ENCODE assay signal across 1 cellular context in the genomic region with DNA sequence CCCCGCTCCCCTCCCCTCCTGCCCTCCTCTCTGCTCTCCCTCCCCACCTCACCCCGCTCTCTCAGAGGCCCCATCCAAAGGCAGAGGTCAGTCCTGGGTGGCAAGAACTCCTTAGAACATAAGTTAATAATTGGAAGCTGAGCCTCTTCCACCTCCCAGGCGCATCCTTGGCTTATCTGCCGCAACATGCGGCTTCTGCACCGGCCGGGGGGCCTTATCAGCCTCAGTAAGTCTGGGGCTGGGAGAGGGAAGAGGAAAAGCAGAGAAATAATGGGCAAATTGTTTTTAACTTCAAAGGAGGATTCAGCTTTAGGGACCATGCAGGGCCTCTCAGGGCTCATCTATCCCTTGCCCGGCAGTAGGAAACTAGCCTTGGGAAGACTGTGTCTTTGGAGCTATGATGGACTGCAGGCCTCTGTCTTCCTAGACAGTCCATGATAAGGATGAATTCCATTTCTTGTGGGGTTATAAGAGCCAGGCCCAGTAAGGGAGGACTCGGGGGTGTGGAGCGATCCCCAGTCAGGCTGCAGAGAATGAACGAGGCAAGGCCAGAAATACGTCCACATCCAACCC.
A peak's percentile ranks its signal among the peaks of the same experiment; 100 is the strongest.
TF ChIP-seq lines count a peak whose summit lies in the region.

No MANE protein-coding gene starts in this region.

TF ChIP-seq in K562, 482 proteins besides CTCF, POLR2A, EP300 and RAD21 (continued from another document and continues in another):
- TF ChIP-seq CTBP1 (IDR thresholded peaks at IDR 0.05; ENCODE audit: borderline replicate concordance) (peak; percentile 72; the same call in 1 of the 2 replicates), XRCC4 (IDR thresholded peaks at IDR 0.05; ENCODE audit: extremely low read depth, insufficient read depth, insufficient read length) (no peak), HNRNPL (IDR thresholded peaks at IDR 0.05; ENCODE audit: low read depth, low read length) (no peak), NCOA1 (IDR thresholded peaks at IDR 0.05; ENCODE audit: low read depth) (no peak), PHTF2 (CRISPR knock-in tag; IDR thresholded peaks at IDR 0.05) (no peak), XRCC5 (IDR thresholded peaks at IDR 0.05; ENCODE audit: low read depth, low read length) (no peak), TEAD4 (IDR thresholded peaks at IDR 0.05; ENCODE audit: low read length) (peak; percentile 76), TEAD4 (CRISPR knock-in tag; IDR thresholded peaks at IDR 0.05; ENCODE audit: borderline replicate concordance) (no peak), MBD2 (IDR thresholded peaks at IDR 0.05; ENCODE audit: borderline replicate concordance, low read depth) (no peak), CBFA2T3 (IDR thresholded peaks at IDR 0.05) (peak; percentile 83), RCOR1 (IDR thresholded peaks at IDR 0.05; ENCODE audit: borderline replicate concordance in 1 of 2, low read depth in 2 of 2, low read length in 2 of 2) (peak in 1 of 2 experiments; percentile 75; a peak in 1 of 4 replicates), TAF7 (tag; IDR thresholded peaks at IDR 0.05) (no peak), ZNF12 (CRISPR knock-in tag; IDR thresholded peaks at IDR 0.05) (no peak), SREBF1 (IDR thresholded peaks at IDR 0.05; ENCODE audit: borderline replicate concordance, low read depth, low read length) (no peak), RNF219 (CRISPR knock-in tag; IDR thresholded peaks at IDR 0.05) (no peak), POLR2AphosphoS5 (IDR thresholded peaks at IDR 0.05; ENCODE audit: control insufficient read depth, insufficient read depth, low read depth, low read length) (peak; percentile 74), STAT5A (IDR thresholded peaks at IDR 0.05; ENCODE audit: borderline replicate concordance, low read length) (peak; percentile 20; the same call in 1 of the 2 replicates), CBFB (CRISPR knock-in tag; IDR thresholded peaks at IDR 0.05) (no peak), ZNF780A (CRISPR knock-in tag; IDR thresholded peaks at IDR 0.05) (no peak), DPF2 (IDR thresholded peaks at IDR 0.05) (peak; percentile 75; the same call in 1 of the 2 replicates), ZSCAN29 (IDR thresholded peaks at IDR 0.05) (no peak), CBFA2T2 (conservative IDR thresholded peaks at IDR 0.05) (peak; percentile 59), FOXM1 (IDR thresholded peaks at IDR 0.05; ENCODE audit: low read depth) (peak; percentile 21; the same call in 1 of the 2 replicates), FOXM1 (CRISPR knock-in tag; IDR thresholded peaks at IDR 0.05; ENCODE audit: low read depth) (no peak), NCOR1 (IDR thresholded peaks at IDR 0.05) (peak; percentile 68), ZNF253 (CRISPR knock-in tag; conservative IDR thresholded peaks at IDR 0.05) (no peak), SIX5 (IDR thresholded peaks at IDR 0.05; ENCODE audit: borderline replicate concordance in 1 of 2, insufficient read depth in 1 of 2, low read depth in 1 of 2, low read length in 2 of 2) (no peak), ELF2 (CRISPR knock-in tag; IDR thresholded peaks at IDR 0.05) (no peak), DDX20 (tag; IDR thresholded peaks at IDR 0.05; ENCODE audit: low read depth) (no peak), MYC (IDR thresholded peaks at IDR 0.05; ENCODE audit: low read depth, low read length) (peak; percentile 27; the same call in 1 of the 2 replicates), MYC (CRISPR knock-in tag; IDR thresholded peaks at IDR 0.05; ENCODE audit: borderline replicate concordance, low read depth) (no peak), ZNF263 (CRISPR knock-in tag; IDR thresholded peaks at IDR 0.05; ENCODE audit: borderline replicate concordance) (0 out of 2 replicates have a peak, but pooled peaks have one; percentile 45), E2F3 (CRISPR knock-in tag; IDR thresholded peaks at IDR 0.05) (no peak), MLLT1 (IDR thresholded peaks at IDR 0.05) (no peak), MCM3 (IDR thresholded peaks at IDR 0.05) (no peak), CXXC5 (CRISPR knock-in tag; IDR thresholded peaks at IDR 0.05) (peak; percentile 61), PRPF4 (IDR thresholded peaks at IDR 0.05; ENCODE audit: insufficient read depth, low read depth, low read length, poor library complexity, severe bottlenecking) (no peak), ZNF551 (CRISPR knock-in tag; IDR thresholded peaks at IDR 0.05) (no peak), NFIC (IDR thresholded peaks at IDR 0.05) (0 out of 2 replicates have a peak, but pooled peaks have one; percentile 17), CHD2 (IDR thresholded peaks at IDR 0.05; ENCODE audit: low read depth, low read length) (no peak), SNAPC5 (CRISPR knock-in tag; IDR thresholded peaks at IDR 0.05) (no peak), MTA3 (IDR thresholded peaks at IDR 0.05; ENCODE audit: borderline replicate concordance) (no peak), HNRNPH1 (optimal IDR thresholded peaks at IDR 0.05; ENCODE audit: low read depth, low read length) (no peak), SLC30A9 (CRISPR knock-in tag; IDR thresholded peaks at IDR 0.05) (no peak), MAX (CRISPR knock-in tag; IDR thresholded peaks at IDR 0.05) (no peak), LEF1 (IDR thresholded peaks at IDR 0.05) (0 out of 2 replicates have a peak, but pooled peaks have one; percentile 39), SMAD4 (CRISPR knock-in tag; conservative IDR thresholded peaks at IDR 0.05) (0 out of 2 replicates have a peak, but pooled peaks have one; percentile 23), ZC3H4 (CRISPR knock-in tag; IDR thresholded peaks at IDR 0.05; ENCODE audit: borderline replicate concordance) (no peak), CEBPB (tag; IDR thresholded peaks at IDR 0.05) (no peak), IFI16 (CRISPR knock-in tag; IDR thresholded peaks at IDR 0.05) (no peak), NFYB (IDR thresholded peaks at IDR 0.05; ENCODE audit: extremely low read depth, insufficient read length) (no peak)
- TF ChIP-seq, protein P1, sequence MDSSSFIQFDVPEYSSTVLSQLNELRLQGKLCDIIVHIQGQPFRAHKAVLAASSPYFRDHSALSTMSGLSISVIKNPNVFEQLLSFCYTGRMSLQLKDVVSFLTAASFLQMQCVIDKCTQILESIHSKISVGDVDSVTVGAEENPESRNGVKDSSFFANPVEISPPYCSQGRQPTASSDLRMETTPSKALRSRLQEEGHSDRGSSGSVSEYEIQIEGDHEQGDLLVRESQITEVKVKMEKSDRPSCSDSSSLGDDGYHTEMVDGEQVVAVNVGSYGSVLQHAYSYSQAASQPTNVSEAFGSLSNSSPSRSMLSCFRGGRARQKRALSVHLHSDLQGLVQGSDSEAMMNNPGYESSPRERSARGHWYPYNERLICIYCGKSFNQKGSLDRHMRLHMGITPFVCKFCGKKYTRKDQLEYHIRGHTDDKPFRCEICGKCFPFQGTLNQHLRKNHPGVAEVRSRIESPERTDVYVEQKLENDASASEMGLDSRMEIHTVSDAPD (CRISPR knock-in tag; IDR thresholded peaks at IDR 0.05): no peak
- TF ChIP-seq, protein P2, sequence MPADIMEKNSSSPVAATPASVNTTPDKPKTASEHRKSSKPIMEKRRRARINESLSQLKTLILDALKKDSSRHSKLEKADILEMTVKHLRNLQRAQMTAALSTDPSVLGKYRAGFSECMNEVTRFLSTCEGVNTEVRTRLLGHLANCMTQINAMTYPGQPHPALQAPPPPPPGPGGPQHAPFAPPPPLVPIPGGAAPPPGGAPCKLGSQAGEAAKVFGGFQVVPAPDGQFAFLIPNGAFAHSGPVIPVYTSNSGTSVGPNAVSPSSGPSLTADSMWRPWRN (IDR thresholded peaks at IDR 0.05; ENCODE audit: low read depth): no peak
- TF ChIP-seq, protein P3, sequence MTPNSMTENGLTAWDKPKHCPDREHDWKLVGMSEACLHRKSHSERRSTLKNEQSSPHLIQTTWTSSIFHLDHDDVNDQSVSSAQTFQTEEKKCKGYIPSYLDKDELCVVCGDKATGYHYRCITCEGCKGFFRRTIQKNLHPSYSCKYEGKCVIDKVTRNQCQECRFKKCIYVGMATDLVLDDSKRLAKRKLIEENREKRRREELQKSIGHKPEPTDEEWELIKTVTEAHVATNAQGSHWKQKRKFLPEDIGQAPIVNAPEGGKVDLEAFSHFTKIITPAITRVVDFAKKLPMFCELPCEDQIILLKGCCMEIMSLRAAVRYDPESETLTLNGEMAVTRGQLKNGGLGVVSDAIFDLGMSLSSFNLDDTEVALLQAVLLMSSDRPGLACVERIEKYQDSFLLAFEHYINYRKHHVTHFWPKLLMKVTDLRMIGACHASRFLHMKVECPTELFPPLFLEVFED (CRISPR knock-in tag; conservative IDR thresholded peaks at IDR 0.05): no peak
- TF ChIP-seq, protein P4, sequence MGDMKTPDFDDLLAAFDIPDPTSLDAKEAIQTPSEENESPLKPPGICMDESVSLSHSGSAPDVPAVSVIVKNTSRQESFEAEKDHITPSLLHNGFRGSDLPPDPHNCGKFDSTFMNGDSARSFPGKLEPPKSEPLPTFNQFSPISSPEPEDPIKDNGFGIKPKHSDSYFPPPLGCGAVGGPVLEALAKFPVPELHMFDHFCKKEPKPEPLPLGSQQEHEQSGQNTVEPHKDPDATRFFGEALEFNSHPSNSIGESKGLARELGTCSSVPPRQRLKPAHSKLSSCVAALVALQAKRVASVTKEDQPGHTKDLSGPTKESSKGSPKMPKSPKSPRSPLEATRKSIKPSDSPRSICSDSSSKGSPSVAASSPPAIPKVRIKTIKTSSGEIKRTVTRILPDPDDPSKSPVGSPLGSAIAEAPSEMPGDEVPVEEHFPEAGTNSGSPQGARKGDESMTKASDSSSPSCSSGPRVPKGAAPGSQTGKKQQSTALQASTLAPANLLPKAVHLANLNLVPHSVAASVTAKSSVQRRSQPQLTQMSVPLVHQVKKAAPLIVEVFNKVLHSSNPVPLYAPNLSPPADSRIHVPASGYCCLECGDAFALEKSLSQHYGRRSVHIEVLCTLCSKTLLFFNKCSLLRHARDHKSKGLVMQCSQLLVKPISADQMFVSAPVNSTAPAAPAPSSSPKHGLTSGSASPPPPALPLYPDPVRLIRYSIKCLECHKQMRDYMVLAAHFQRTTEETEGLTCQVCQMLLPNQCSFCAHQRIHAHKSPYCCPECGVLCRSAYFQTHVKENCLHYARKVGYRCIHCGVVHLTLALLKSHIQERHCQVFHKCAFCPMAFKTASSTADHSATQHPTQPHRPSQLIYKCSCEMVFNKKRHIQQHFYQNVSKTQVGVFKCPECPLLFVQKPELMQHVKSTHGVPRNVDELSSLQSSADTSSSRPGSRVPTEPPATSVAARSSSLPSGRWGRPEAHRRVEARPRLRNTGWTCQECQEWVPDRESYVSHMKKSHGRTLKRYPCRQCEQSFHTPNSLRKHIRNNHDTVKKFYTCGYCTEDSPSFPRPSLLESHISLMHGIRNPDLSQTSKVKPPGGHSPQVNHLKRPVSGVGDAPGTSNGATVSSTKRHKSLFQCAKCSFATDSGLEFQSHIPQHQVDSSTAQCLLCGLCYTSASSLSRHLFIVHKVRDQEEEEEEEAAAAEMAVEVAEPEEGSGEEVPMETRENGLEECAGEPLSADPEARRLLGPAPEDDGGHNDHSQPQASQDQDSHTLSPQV (IDR thresholded peaks at IDR 0.05): no peak
- TF ChIP-seq, protein P5, sequence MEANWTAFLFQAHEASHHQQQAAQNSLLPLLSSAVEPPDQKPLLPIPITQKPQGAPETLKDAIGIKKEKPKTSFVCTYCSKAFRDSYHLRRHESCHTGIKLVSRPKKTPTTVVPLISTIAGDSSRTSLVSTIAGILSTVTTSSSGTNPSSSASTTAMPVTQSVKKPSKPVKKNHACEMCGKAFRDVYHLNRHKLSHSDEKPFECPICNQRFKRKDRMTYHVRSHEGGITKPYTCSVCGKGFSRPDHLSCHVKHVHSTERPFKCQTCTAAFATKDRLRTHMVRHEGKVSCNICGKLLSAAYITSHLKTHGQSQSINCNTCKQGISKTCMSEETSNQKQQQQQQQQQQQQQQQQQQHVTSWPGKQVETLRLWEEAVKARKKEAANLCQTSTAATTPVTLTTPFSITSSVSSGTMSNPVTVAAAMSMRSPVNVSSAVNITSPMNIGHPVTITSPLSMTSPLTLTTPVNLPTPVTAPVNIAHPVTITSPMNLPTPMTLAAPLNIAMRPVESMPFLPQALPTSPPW (CRISPR knock-in tag; IDR thresholded peaks at IDR 0.05): peak; percentile 69
- TF ChIP-seq, protein P6, sequence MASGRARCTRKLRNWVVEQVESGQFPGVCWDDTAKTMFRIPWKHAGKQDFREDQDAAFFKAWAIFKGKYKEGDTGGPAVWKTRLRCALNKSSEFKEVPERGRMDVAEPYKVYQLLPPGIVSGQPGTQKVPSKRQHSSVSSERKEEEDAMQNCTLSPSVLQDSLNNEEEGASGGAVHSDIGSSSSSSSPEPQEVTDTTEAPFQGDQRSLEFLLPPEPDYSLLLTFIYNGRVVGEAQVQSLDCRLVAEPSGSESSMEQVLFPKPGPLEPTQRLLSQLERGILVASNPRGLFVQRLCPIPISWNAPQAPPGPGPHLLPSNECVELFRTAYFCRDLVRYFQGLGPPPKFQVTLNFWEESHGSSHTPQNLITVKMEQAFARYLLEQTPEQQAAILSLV (tag; IDR thresholded peaks at IDR 0.05): no peak
